In the genomic region with DNA sequence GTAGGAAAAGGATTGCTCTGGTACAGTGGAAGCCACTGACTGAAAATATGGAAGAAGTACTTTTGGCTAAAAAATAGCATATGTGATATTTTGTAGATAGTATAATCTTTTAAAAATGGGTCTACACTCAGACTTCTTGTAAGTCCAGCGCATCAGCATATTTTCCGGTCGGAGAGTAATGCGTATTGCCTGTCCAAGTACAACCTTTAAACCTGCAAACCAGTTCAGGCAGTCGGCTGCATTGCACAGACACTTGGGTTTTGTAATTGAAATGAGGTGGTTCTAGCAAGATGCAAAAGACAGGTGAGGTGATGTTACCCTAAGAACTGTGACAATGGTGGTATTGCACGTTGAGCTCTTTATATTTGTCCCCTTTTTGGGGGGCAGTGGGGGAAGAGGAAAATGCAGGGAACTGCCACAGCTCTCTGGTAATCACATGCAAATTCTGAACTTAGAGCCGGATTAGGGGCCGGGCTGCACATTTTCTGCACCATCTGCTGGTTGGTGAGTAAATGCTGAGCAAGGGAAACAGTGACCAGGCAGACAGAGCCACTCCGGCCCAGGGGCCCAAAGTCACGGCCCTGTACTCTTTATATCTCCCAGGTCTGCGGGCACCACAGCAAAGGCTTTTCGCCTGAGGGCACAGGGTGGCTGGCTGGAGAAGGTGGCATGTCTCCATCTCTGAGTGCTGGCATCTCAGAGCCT, we compare ENCODE assay signal across 8 cellular contexts. TPM values are rescaled to one million over a fixed set of nuclear protein-coding genes. Genes with fewer than 3 reads are reported as not detected.
DNase-seq lines count a peak whose midpoint lies in the region; ATAC-seq and TF ChIP-seq lines count a peak whose summit lies in the region.

No MANE protein-coding gene starts in this region.

- CTCF ChIA-PET in Panc1 (lab: Charles Lee): no interaction called here
- CTCF ChIA-PET in activated CD4-positive, alpha-beta T cell treated with anti-CD3 and anti-CD28 coated beads for 36 hours (lab: Charles Lee): interaction anchor here (0.7 to 1.3 kb wide), 2 partner anchors 10 to 45 kb away, joined by 3 read pairs; no protein-coding TSS in a partner anchor

- POLR2A ChIA-PET in Panc1 (lab: Charles Lee): interaction anchor here (0.6 kb wide), 1 partner anchor 66 kb away, joined by 3 read pairs; no protein-coding TSS in a partner anchor
- POLR2A ChIA-PET in activated CD4-positive, alpha-beta T cell treated with anti-CD3 and anti-CD28 coated beads for 36 hours (lab: Charles Lee): interaction anchor here (0.6 kb wide), 1 partner anchor 380 kb away, joined by 4 read pairs; no protein-coding TSS in a partner anchor

- WGBS in heart right ventricle, 2 donors: 66 to 69% methylated on average over 12 of the region's 12 CpGs
- WGBS in tibial nerve, 2 donors: 50 to 60% methylated on average over 12 of the region's 12 CpGs

- no peaks in the 10 kb centered on the region for H3K9me3 Mint-ChIP-seq in activated T-cell treated with anti-CD3 and anti-CD28 coated beads, Interleukin-2, amount 50 U/mL, for 72 hours
- no peaks in the 10 kb centered on the region for H3K9me3 Mint-ChIP-seq in activated CD4-positive, alpha-beta T cell treated with anti-CD3 and anti-CD28 coated beads for 36 hours (ENCODE audit: low read depth)

- H3K27me3 Mint-ChIP-seq in activated T-cell treated with anti-CD3 and anti-CD28 coated beads, Interleukin-2, amount 50 U/mL, for 72 hours (ENCODE audit: low read depth): peaks cover 22% of the 10 kb centered on the region
- H3K27me3 Mint-ChIP-seq in activated CD4-positive, alpha-beta T cell treated with anti-CD3 and anti-CD28 coated beads for 36 hours: peaks cover 23% of the 10 kb centered on the region

- H3K27ac Mint-ChIP-seq in activated T-cell treated with anti-CD3 and anti-CD28 coated beads, Interleukin-2, amount 50 U/mL, for 72 hours: no peak overlapping the region
- H3K27ac Mint-ChIP-seq in activated CD4-positive, alpha-beta T cell treated with anti-CD3 and anti-CD28 coated beads for 36 hours: no peak overlapping the region

- H3K27ac ChIP-seq in Panc1 (ENCODE audit: low read length) (no peak overlapping the region), heart right ventricle (peak overlapping the region in 8 of 10 donors; percentile 15 to 90 (median 42)), tibial nerve (peak overlapping the region in 3 of 4 donors; percentile 71 to 89 (median 78))

- intact Hi-C loops in Panc1 (cut with micrococcal nuclease; ENCODE audit: unreplicated experiment) (no loop called here), heart right ventricle (cut with DNase I) (loop anchor here in 2 of 10 donors (5.0 to 10.0 kb wide), 2 partner anchors 138 to 140 kb away; a partner anchor contains a TSS)
- intact Hi-C loops in activated CD4-positive, alpha-beta T cell treated with anti-CD3 and anti-CD28 coated beads for 36 hours (cut with DNase I, micrococcal nuclease): loop anchor here (5.0 to 10.0 kb wide), 3 partner anchors 250 to 458 kb away; a partner anchor contains a TSS

- TF ChIP-seq CTCF in Panc1 (IDR thresholded peaks at IDR 0.05): no peak
- TF ChIP-seq CTCF in heart right ventricle (IDR thresholded peaks at IDR 0.05): no peak
- TF ChIP-seq CTCF in tibial nerve (IDR thresholded peaks at IDR 0.05): peak in 1 of 5 experiments; percentile 5

- H3K36me3 Mint-ChIP-seq in activated T-cell treated with anti-CD3 and anti-CD28 coated beads, Interleukin-2, amount 50 U/mL, for 72 hours (ENCODE audit: insufficient read depth in 2 of 2): peaks cover 4 to 6% of the 10 kb centered on the region in 2 donors
- H3K36me3 Mint-ChIP-seq in activated CD4-positive, alpha-beta T cell treated with anti-CD3 and anti-CD28 coated beads for 36 hours (ENCODE audit: low read depth): peaks cover 1% of the 10 kb centered on the region

- ATAC-seq in activated T-cell treated with anti-CD3 and anti-CD28 coated beads, Interleukin-2, amount 50 U/mL, for 72 hours (replicated peaks in 1 of 2): no peak
- ATAC-seq in Panc1 (no peak), heart right ventricle (peak in 5 of 8 donors; percentile 6 to 39 (median 16)), HG02970 (IDR thresholded peaks at IDR 0.05; ENCODE audit: low FRiP score, unreplicated experiment) (no peak), HG03097 (IDR thresholded peaks at IDR 0.05; ENCODE audit: low FRiP score, unreplicated experiment) (no peak)
- no peak for ATAC-seq in activated CD4-positive, alpha-beta T cell treated with anti-CD3 and anti-CD28 coated beads for 36 hours

- H3K9me3 ChIP-seq in Panc1 (ENCODE audit: control insufficient read depth, insufficient read depth, low read depth, low read length) (no peaks in the 10 kb centered on the region), heart right ventricle (no peaks in the 10 kb centered on the region), tibial nerve (no peaks in the 10 kb centered on the region)

- peak overlapping the region; percentile 44 to 91 for H3K4me3 Mint-ChIP-seq in activated T-cell treated with anti-CD3 and anti-CD28 coated beads, Interleukin-2, amount 50 U/mL, for 72 hours
- H3K4me3 Mint-ChIP-seq in activated CD4-positive, alpha-beta T cell treated with anti-CD3 and anti-CD28 coated beads for 36 hours: no peak overlapping the region

- no peak for TF ChIP-seq POLR2A in tibial nerve (IDR thresholded peaks at IDR 0.05)

- peaks cover 29% of the 10 kb centered on the region for H3K4me1 ChIP-seq in Panc1 (ENCODE audit: control insufficient read depth, insufficient read depth, low read length)
- peaks cover 6 to 74% (median 47%) of the 10 kb centered on the region in 9 donors for H3K4me1 ChIP-seq in heart right ventricle
- peaks cover 0 to 73% (median 15%) of the 10 kb centered on the region in 4 donors for H3K4me1 ChIP-seq in tibial nerve

- in situ Hi-C loops in Panc1 (cut with HindIII; ENCODE audit: low pct_unique_long_range_greater_than_20kb, low sequenced_read_pairs): no loop called here

- H3K4me1 Mint-ChIP-seq in activated T-cell treated with anti-CD3 and anti-CD28 coated beads, Interleukin-2, amount 50 U/mL, for 72 hours (ENCODE audit: low read depth): peaks cover 51% of the 10 kb centered on the region
- H3K4me1 Mint-ChIP-seq in activated CD4-positive, alpha-beta T cell treated with anti-CD3 and anti-CD28 coated beads for 36 hours: peaks cover 15% of the 10 kb centered on the region

- TF ChIP-seq EP300 in tibial nerve (IDR thresholded peaks at IDR 0.05): no peak

- TSS peak; percentile 71 for BruUV-seq in Panc1 (replicated peaks; lab: Mats Ljungman, UMichigan)

- DNase-seq in activated T-cell treated with anti-CD3 and anti-CD28 coated beads, Interleukin-2, amount 50 U/mL, for 72 hours: no peak
- no peak for DNase-seq in activated T-cell treated with anti-CD3 and anti-CD28 coated beads, Interleukin-2, amount 50 U/mL, for 48 hours
- DNase-seq in Panc1 (ENCODE audit: low read depth, low spot score) (no peak), heart right ventricle (peak in 1 of 2 donors; percentile 29), tibial nerve (ENCODE audit: low spot score in 2 of 2) (no peak)
- no peak for DNase-seq in activated CD4-positive, alpha-beta T cell treated with anti-CD3 and anti-CD28 coated beads for 36 hours

- H3K4me3 ChIP-seq in Panc1 (ENCODE audit: low read depth in 2 of 2, low read length in 2 of 2) (peak overlapping the region in 1 of 2 experiments; percentile 14; a peak in 2 of 4 replicates), heart right ventricle (peak overlapping the region in 7 of 10 donors; percentile 5 to 97 (median 73)), tibial nerve (peak overlapping the region in 3 of 4 donors; percentile 46 to 95 (median 85))

- H3K36me3 ChIP-seq in Panc1 (ENCODE audit: control insufficient read depth, insufficient read depth, low read length) (no peaks in the 10 kb centered on the region; the same call in 1 of the 2 replicates), heart right ventricle (peaks cover 0 to 10% (median 0%) of the 10 kb centered on the region in 9 donors), tibial nerve (peaks cover 0 to 4% (median 0%) of the 10 kb centered on the region in 3 donors)

- H3K27me3 ChIP-seq in Panc1 (ENCODE audit: control insufficient read depth, insufficient read depth, low read length): peaks cover 8% of the 10 kb centered on the region
- H3K27me3 ChIP-seq in heart right ventricle: peaks cover 0 to 20% (median 0%) of the 10 kb centered on the region in 7 donors
- no peaks in the 10 kb centered on the region for H3K27me3 ChIP-seq in tibial nerve

RNA-seq across cellular contexts. Expression of a gene that starts 2.3 kb away (rescaled TPM):
- total RNA-seq in activated T-cell treated with anti-CD3 and anti-CD28 coated beads, Interleukin-2, amount 50 U/mL, for 72 hours: 1 to 10 TPM; 4.7 to 7.1 TPM
- total RNA-seq in Panc1 (2021; ENCODE audit: unreplicated experiment): 25.3 TPM
- polyA plus RNA-seq in Panc1 (2012; ENCODE audit: insufficient read length): 31.1 TPM
- 10 to 100 TPM; 24.5 to 51.4 (median 35.5) TPM for total RNA-seq in heart right ventricle
- 10 to 100 TPM; 10.6 to 15.0 TPM for polyA plus RNA-seq in heart right ventricle
- total RNA-seq in tibial nerve: 10 to 100 TPM; 51.1 to 94.8 (median 74.0) TPM
- total RNA-seq in activated CD4-positive, alpha-beta T cell treated with anti-CD3 and anti-CD28 coated beads for 36 hours: 1 to 10 TPM; 5.0 to 5.6 TPM

Comparison
In these comparisons a context has a peak if more than half of its experiments do, and no peak if none do; other contexts are left out.
1. ATAC-seq: peak in heart right ventricle (5 of 8); none in activated T-cell treated with anti-CD3 and anti-CD28 coated beads, Interleukin-2, amount 50 U/mL, for 72 hours (0 of 2), Panc1 (single experiment), HG02970 (single experiment), HG03097 (single experiment) and activated CD4-positive, alpha-beta T cell treated with anti-CD3 and anti-CD28 coated beads for 36 hours (single experiment).